ENCODE assay signal across 8 cellular contexts in the genomic region with DNA sequence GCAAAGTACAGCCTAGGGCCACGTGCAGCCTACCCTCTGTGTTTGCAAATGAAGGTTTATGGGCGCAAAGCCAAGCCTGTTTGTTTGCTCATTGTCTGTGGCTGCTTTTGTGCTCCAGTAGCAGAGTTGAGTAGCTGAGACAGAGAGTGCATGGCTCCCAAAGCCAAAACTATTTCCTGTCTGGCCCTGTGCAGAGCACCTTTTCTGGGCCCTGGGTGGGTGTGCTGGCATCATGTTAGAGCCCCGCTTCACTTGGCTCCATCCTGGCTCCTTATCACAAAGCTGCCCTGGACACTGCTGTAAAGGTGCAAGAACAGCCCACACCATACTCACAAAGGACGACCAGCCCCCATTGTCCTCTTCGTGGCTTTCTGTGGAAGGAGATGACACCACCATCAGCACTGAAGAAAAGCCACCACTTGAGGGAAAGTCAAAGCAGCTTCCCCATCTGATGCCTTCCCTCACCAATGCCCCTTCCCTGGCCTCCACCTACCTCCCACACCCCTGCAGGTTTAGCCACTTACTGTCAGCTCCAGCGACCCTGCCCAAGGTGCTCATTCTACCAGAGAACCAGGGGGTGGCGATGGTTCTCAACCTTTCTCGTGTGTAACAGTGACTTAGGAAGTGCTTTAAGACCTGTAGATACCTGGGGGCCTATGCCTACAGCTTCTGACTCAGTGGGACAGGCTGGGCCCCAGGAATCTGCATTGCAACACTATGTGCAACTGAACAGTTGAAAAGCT. TPM values are rescaled to one million over a fixed set of nuclear protein-coding genes. Genes with fewer than 3 reads are reported as not detected.
A peak's percentile ranks its signal among the peaks of the same experiment; 100 is the strongest.
DNase-seq lines count a peak whose midpoint lies in the region; ATAC-seq and TF ChIP-seq lines count a peak whose summit lies in the region.

No MANE protein-coding gene starts in this region.

- H3K9me3 Mint-ChIP-seq in endothelial cell (ENCODE audit: unreplicated experiment) = no peaks in the 10 kb centered on the region
- no peaks in the 10 kb centered on the region for H3K9me3 Mint-ChIP-seq in stimulated activated effector memory CD8-positive, alpha-beta T cell treated with anti-CD3 and anti-CD28 coated beads, Interleukin-12 subunit alpha, Interleukin-12 subunit beta, amount 100 ng/mL, for 72 hours

- no peak for ATAC-seq in stimulated activated effector memory CD8-positive, alpha-beta T cell treated with anti-CD3 and anti-CD28 coated beads, Interleukin-12 subunit alpha, Interleukin-12 subunit beta, amount 100 ng/mL, for 72 hours
- ATAC-seq in GM21529 (IDR thresholded peaks at IDR 0.05; ENCODE audit: unreplicated experiment) = no peak
- no peak for ATAC-seq in HG02642 (IDR thresholded peaks at IDR 0.05; ENCODE audit: poor library complexity, unreplicated experiment)

- H3K27ac Mint-ChIP-seq in endothelial cell (ENCODE audit: unreplicated experiment) = no peak overlapping the region
- peak overlapping the region; percentile 99 for H3K27ac Mint-ChIP-seq in stimulated activated effector memory CD8-positive, alpha-beta T cell treated with anti-CD3 and anti-CD28 coated beads, Interleukin-12 subunit alpha, Interleukin-12 subunit beta, amount 100 ng/mL, for 72 hours

- peaks cover 9% of the 10 kb centered on the region for H3K27me3 Mint-ChIP-seq in endothelial cell (ENCODE audit: unreplicated experiment)

- no peak overlapping the region for H3K4me3 Mint-ChIP-seq in endothelial cell (ENCODE audit: unreplicated experiment)
- H3K4me3 Mint-ChIP-seq in stimulated activated effector memory CD8-positive, alpha-beta T cell treated with anti-CD3 and anti-CD28 coated beads, Interleukin-12 subunit alpha, Interleukin-12 subunit beta, amount 100 ng/mL, for 72 hours = peak overlapping the region; percentile 72

- H3K4me1 Mint-ChIP-seq in endothelial cell (ENCODE audit: unreplicated experiment) = peaks cover 32% of the 10 kb centered on the region
- peaks cover 96% of the 10 kb centered on the region for H3K4me1 Mint-ChIP-seq in stimulated activated effector memory CD8-positive, alpha-beta T cell treated with anti-CD3 and anti-CD28 coated beads, Interleukin-12 subunit alpha, Interleukin-12 subunit beta, amount 100 ng/mL, for 72 hours

- H3K36me3 Mint-ChIP-seq in endothelial cell (ENCODE audit: low read depth, unreplicated experiment) = peaks cover 7% of the 10 kb centered on the region
- peaks cover 100% of the 10 kb centered on the region for H3K36me3 Mint-ChIP-seq in stimulated activated effector memory CD8-positive, alpha-beta T cell treated with anti-CD3 and anti-CD28 coated beads, Interleukin-12 subunit alpha, Interleukin-12 subunit beta, amount 100 ng/mL, for 72 hours

- TF ChIP-seq CTCF in endothelial cell (IDR thresholded peaks at IDR 0.05; ENCODE audit: unreplicated experiment) = no peak

- DNase-seq in COLO668 (lab: John Stamatoyannopoulos, UW; ENCODE audit: unreplicated experiment) (peak; percentile 4), M059J (ENCODE audit: low read depth) (peak; percentile 31), UCSD-AML1 (lab: John Stamatoyannopoulos, UW; ENCODE audit: unreplicated experiment) (peak; percentile 43), endothelial cell (ENCODE audit: low spot score) (peak; percentile 31), SHP77 (lab: John Stamatoyannopoulos, UW) (no peak)
- no peak for DNase-seq in stimulated activated effector memory CD8-positive, alpha-beta T cell treated with anti-CD3 and anti-CD28 coated beads, Interleukin-12 subunit alpha, Interleukin-12 subunit beta, amount 100 ng/mL, for 72 hours (ENCODE audit: low spot score in 2 of 2)

RNA-seq across cellular contexts. Expression of a gene that starts 23.4 kb away (rescaled TPM):
- 0.69 TPM in 1 of 2 replicates, not detected in the other for total RNA-seq in M059J (2014; rRNA removed; shearing (Covaris generic))
- 13.8 TPM for total RNA-seq in endothelial cell (ENCODE audit: unreplicated experiment)

RNA-seq across cellular contexts. Expression of a gene that starts 41.4 kb away (rescaled TPM):
- total RNA-seq in M059J (2014; rRNA removed; shearing (Covaris generic)) = not detected in 2 replicates
- total RNA-seq in endothelial cell (ENCODE audit: unreplicated experiment) = 0.28 TPM

Comparison
In these comparisons a context has a peak if more than half of its experiments do, and no peak if none do; other contexts are left out.
1. DNase-seq: peak in COLO668 (single experiment), M059J (single experiment), UCSD-AML1 (single experiment) and endothelial cell (single experiment); none in stimulated activated effector memory CD8-positive, alpha-beta T cell treated with anti-CD3 and anti-CD28 coated beads, Interleukin-12 subunit alpha, Interleukin-12 subunit beta, amount 100 ng/mL, for 72 hours (0 of 2) and SHP77 (0 of 2).